In genomic region chr20:62407221-62407992, GRCh38 we compare ENCODE assay signal across 8 cellular contexts. TPM values are rescaled to one million over a fixed set of nuclear protein-coding genes. Genes with fewer than 3 reads are reported as not detected.
DNase-seq lines count a peak whose midpoint lies in the region; ATAC-seq and TF ChIP-seq lines count a peak whose summit lies in the region.

Gene CABLES2 (minus strand): TSS chr20:62407285. CDS start chr20:62407276, 9 bp downstream.

- H3K36me3 Mint-ChIP-seq in T-helper 17 cell (ENCODE audit: low read depth): no peaks in the 10 kb centered on the region

- intact Hi-C loops in uterus (cut with DNase I; ENCODE audit: low total_unique reads): loop anchor here (10.0 kb wide), 1 partner anchor 397 kb away; the partner anchor contains the start of gene OGFR

- peaks cover 22% of the 10 kb centered on the region for H3K4me1 Mint-ChIP-seq in T-helper 17 cell

- peak in 1 of 2 donors; percentile 33 for TF ChIP-seq CTCF in right atrium auricular region (IDR thresholded peaks at IDR 0.05)
- TF ChIP-seq CTCF in uterus (IDR thresholded peaks at IDR 0.05): peak in 3 of 4 experiments; percentile 31 to 67 (median 47)

- H3K4me3 Mint-ChIP-seq in T-helper 17 cell: peak within 1 kb of the TSS; percentile 84

- peak within 1 kb of the TSS; percentile 22 for H3K27ac ChIP-seq in angular gyrus (ENCODE audit: low read depth, low read length)
- H3K27ac ChIP-seq in right atrium auricular region: peak within 1 kb of the TSS; percentile 82 to 86
- peak within 1 kb of the TSS; percentile 73 to 75 for H3K27ac ChIP-seq in uterus

- ATAC-seq in GM18502 (IDR thresholded peaks at IDR 0.05; ENCODE audit: poor library complexity, unreplicated experiment) (peak; percentile 86), HG02885 (IDR thresholded peaks at IDR 0.05; ENCODE audit: poor library complexity, unreplicated experiment) (peak; percentile 91), T-helper 17 cell (peak; percentile 97)

- TF ChIP-seq POLR2A in uterus (IDR thresholded peaks at IDR 0.05): peak in 1 of 2 donors; percentile 46

- H3K27me3 Mint-ChIP-seq in T-helper 17 cell: no peaks in the 10 kb centered on the region

- peak within 1 kb of the TSS; percentile 67 for H3K27ac Mint-ChIP-seq in T-helper 17 cell

- DNase-seq in NCI-H1694 (lab: John Stamatoyannopoulos, UW) (peak; percentile 59), T-helper 17 cell (peak; percentile 86 to 88 (median 86)), right atrium auricular region (ENCODE audit: low spot score) (peak; percentile 95), pulmonary artery endothelial cell (ENCODE audit: low read depth, low spot score) (peak; percentile 73), uterus (peak; percentile 91 to 93)

- H3K4me1 ChIP-seq in right atrium auricular region (peaks cover 0 to 44% of the 10 kb centered on the region in 2 donors), uterus (peaks cover 0 to 28% of the 10 kb centered on the region in 2 donors)

- H3K36me3 ChIP-seq in right atrium auricular region (no peaks in the 10 kb centered on the region), uterus (no peaks in the 10 kb centered on the region)

- no peaks in the 10 kb centered on the region for H3K27me3 ChIP-seq in right atrium auricular region
- no peaks in the 10 kb centered on the region for H3K27me3 ChIP-seq in uterus

- H3K4me3 ChIP-seq in right atrium auricular region (peak within 1 kb of the TSS; percentile 63 to 64), uterus (peak within 1 kb of the TSS; percentile 45 to 65)

- H3K9me3 ChIP-seq in T-helper 17 cell (ENCODE audit: control insufficient read depth, low read length, poor library complexity, severe bottlenecking): no peaks in the 10 kb centered on the region
- H3K9me3 ChIP-seq in right atrium auricular region: no peaks in the 10 kb centered on the region
- H3K9me3 ChIP-seq in uterus: no peaks in the 10 kb centered on the region

RNA-seq across cellular contexts. Expression of gene CABLES2, which starts in this region (rescaled TPM):
- total RNA-seq in T-helper 17 cell (1 to 10 TPM; 4.5 to 5.6 TPM), right atrium auricular region (10 to 100 TPM; 10.8 to 17.7 TPM), pulmonary artery endothelial cell (1.2 and 1.4 TPM in 2 replicates), uterus (10 to 100 TPM in 1 of 4 donors, 1 to 10 TPM in 2, under 1 TPM in 1; 0.29 to 10.6 (median 2.6) TPM)

Comparison
In these comparisons a context has a peak if more than half of its experiments do, and no peak if none do; other contexts are left out.
1. Peak in every context shown above with its lines: DNase-seq, ATAC-seq, H3K4me3 ChIP-seq and H3K27ac ChIP-seq.
2. H3K27ac ChIP-seq: peak in every context shown above with its lines; median percentile 84 in right atrium auricular region; 74 in uterus; 22 in angular gyrus.